ENCODE assay signal across 8 cellular contexts in genomic region chr7:72879737-72880215, GRCh38. TPM values are rescaled to one million over a fixed set of nuclear protein-coding genes. Genes with fewer than 3 reads are reported as not detected.
DNase-seq lines count a peak whose midpoint lies in the region; ATAC-seq and TF ChIP-seq lines count a peak whose summit lies in the region.
"Not testable (repeated sequence)": the region's sequence is repeated elsewhere in the genome, so short reads cannot be mapped to it uniquely, and the experiment has no call there.

No MANE protein-coding gene starts in this region.

- peak overlapping the region; percentile 69 for H3K27ac ChIP-seq in HCT116 (ENCODE audit: low read depth, low read length)

- not testable (repeated sequence) for TF ChIP-seq RAD21 in HCT116 (IDR thresholded peaks at IDR 0.05; ENCODE audit: low read depth)

- BruUV-seq in Calu3 (replicated peaks; lab: Mats Ljungman, UMichigan); HCT116 (replicated peaks; lab: Mats Ljungman, UMichigan); MCF 10A (replicated peaks; lab: Mats Ljungman, UMichigan): not testable (repeated sequence)

- POLR2A ChIA-PET in HCT116 (lab: Charles Lee) = not testable (repeated sequence)
- POLR2A ChIA-PET in MCF 10A (lab: Yijun Ruan, JAX) = interaction anchor here (0.7 to 2.4 kb wide), 3 partner anchors 9 to 51 kb away, joined by 3 to 19 read pairs (median 3); partner anchors contain the start of gene TYW1B

- TF ChIP-seq CTCF in Calu3 (IDR thresholded peaks at IDR 0.05; ENCODE audit: unreplicated experiment); HCT116 (IDR thresholded peaks at IDR 0.05 in 2 of 3, conservative IDR thresholded peaks at IDR 0.05 in 1 of 3; ENCODE audit: borderline replicate concordance in 1 of 3, insufficient read depth in 1 of 3, low read depth in 2 of 3, low read length in 2 of 3); MCF 10A (IDR thresholded peaks at IDR 0.05; ENCODE audit: unreplicated experiment): not testable (repeated sequence)

- H3K9ac ChIP-seq in HCT116 (ENCODE audit: low read length) = peak overlapping the region; percentile 74

- intact Hi-C loops in Calu3 (cut with micrococcal nuclease; ENCODE audit: unreplicated experiment); MCF 10A (cut with micrococcal nuclease); left ventricle myocardium superior (cut with micrococcal nuclease): not testable (repeated sequence)
- intact Hi-C loops in HCT116 (cut with micrococcal nuclease) = loop anchor here (2.0 kb wide), 1 partner anchor 51 kb away; the partner anchor contains the start of gene TYW1B

- H3K9me2 ChIP-seq in HCT116 (ENCODE audit: insufficient read depth) = not testable (repeated sequence)

- not testable (repeated sequence) for H3K4me1 ChIP-seq in HCT116 (ENCODE audit: control insufficient read depth in 1 of 2, insufficient read depth in 2 of 2, low read length in 2 of 2)

- peaks cover 23% of the 10 kb centered on the region for H3K79me2 ChIP-seq in HCT116 (ENCODE audit: insufficient read depth, low read length)

- H3K27ac Mint-ChIP-seq in Calu3 (ENCODE audit: unreplicated experiment) = peak overlapping the region; percentile 82
- H3K27ac Mint-ChIP-seq in MCF 10A (ENCODE audit: low read depth, unreplicated experiment) = peak overlapping the region; percentile 92

- CTCF ChIA-PET in Calu3 (lab: Charles Lee); HCT116 (lab: Charles Lee); MCF 10A (lab: Yijun Ruan, JAX): not testable (repeated sequence)

- TF ChIP-seq POLR2A in HCT116 (IDR thresholded peaks at IDR 0.05; ENCODE audit: borderline replicate concordance, extremely low read depth, insufficient read depth, insufficient read length) = not testable (repeated sequence)

- H4K20me1 ChIP-seq in HCT116 (ENCODE audit: insufficient read depth) = not testable (repeated sequence)

- not testable (repeated sequence) for H2AFZ ChIP-seq in HCT116 (ENCODE audit: low read depth, low read length, poor library complexity, severe bottlenecking)

- RAD21 ChIA-PET in HCT116 (lab: Charles Lee; ENCODE audit: low non-redundant PET in 1 of 2, low total read pairs in 2 of 2, uncharacterized antibody in 2 of 2, unreplicated experiment in 2 of 2) = not testable (repeated sequence)

- H3K36me3 ChIP-seq in HCT116 (ENCODE audit: control insufficient read depth in 1 of 2, insufficient read depth in 2 of 2, low read length in 2 of 2) = not testable (repeated sequence)

- H3K36me3 Mint-ChIP-seq in Calu3 (ENCODE audit: insufficient read depth, unreplicated experiment) = peaks cover 22% of the 10 kb centered on the region
- H3K36me3 Mint-ChIP-seq in MCF 10A (ENCODE audit: insufficient read depth, unreplicated experiment) = peaks cover 33% of the 10 kb centered on the region

- not testable (repeated sequence) for H3K27me3 ChIP-seq in HCT116 (ENCODE audit: insufficient read depth, low read length)

- H3K4me3 ChIP-seq in HCT116 (replicated peaks in 1 of 2; ENCODE audit: low read depth in 1 of 2, low read length in 2 of 2) = peak overlapping the region; percentile 73 to 76

- ATAC-seq in HCT116 (peak; percentile 8; the same call in 1 of the 2 replicates), left ventricle myocardium superior (peak; percentile 65)
- peak; percentile 11 for ATAC-seq in stimulated activated naive CD8-positive, alpha-beta T cell treated with anti-CD3 and anti-CD28 coated beads, Interleukin-15, Interleukin-2, amounts not matched to agents 100 U/mL and 50 U/mL, for 24 hours

- H3K4me2 ChIP-seq in HCT116 (ENCODE audit: low read length) = peak overlapping the region; percentile 79

- H3K4me3 Mint-ChIP-seq in Calu3 (ENCODE audit: low read depth, unreplicated experiment) (peak overlapping the region; percentile 95), MCF 10A (ENCODE audit: unreplicated experiment) (peak overlapping the region; percentile 96)

- H3K9me3 Mint-ChIP-seq in Calu3 (ENCODE audit: low read depth, unreplicated experiment); MCF 10A (ENCODE audit: unreplicated experiment): not testable (repeated sequence)

- H3K4me1 Mint-ChIP-seq in Calu3 (ENCODE audit: low read depth, unreplicated experiment); MCF 10A (ENCODE audit: insufficient read depth, unreplicated experiment): not testable (repeated sequence)

- peak; percentile 15 for DNase-seq in Calu3
- peak; percentile 1 for DNase-seq in HCT116 (ENCODE audit: low read depth, low spot score)
- DNase-seq in NCI-H526 treated with DMSO at 0.1 percent for 48 hours (lab: John Stamatoyannopoulos, UW) = peak; percentile 12
- peak; percentile 15 for DNase-seq in activated CD4-positive, alpha-beta T cell treated with anti-CD3 and anti-CD28 coated beads for 1 hour
- DNase-seq in MCF 10A (ENCODE audit: unreplicated experiment) = peak; percentile 54
- peak; percentile 61 for DNase-seq in left ventricle myocardium superior
- peak; percentile 8 for DNase-seq in non-pigmented ciliary epithelial cell (ENCODE audit: low read depth)
- DNase-seq in stimulated activated naive CD8-positive, alpha-beta T cell treated with anti-CD3 and anti-CD28 coated beads, Interleukin-15, Interleukin-2, amounts not matched to agents 100 U/mL and 50 U/mL, for 24 hours = peak; percentile 55

- not testable (repeated sequence) for H3K9me3 ChIP-seq in HCT116 (ENCODE audit: control insufficient read depth in 1 of 2, insufficient read depth in 1 of 2, low read depth in 1 of 2, low read length in 2 of 2)

- H3K27me3 Mint-ChIP-seq in Calu3 (ENCODE audit: unreplicated experiment); MCF 10A (ENCODE audit: insufficient read depth, unreplicated experiment): not testable (repeated sequence)

TF ChIP-seq in HCT116, 20 proteins besides CTCF, POLR2A, EP300 and RAD21:
- peak; percentile 37; the same call in 1 of the 2 replicates for TF ChIP-seq ZFX (IDR thresholded peaks at IDR 0.05)

RNA-seq across cellular contexts. Expression of gene POM121, which starts 45.1 kb away (rescaled TPM):
- total RNA-seq in Calu3 (2022) = 31.0 and 33.2 TPM in 2 replicates
- 53.3 TPM for total RNA-seq in HCT116 (2021; ENCODE audit: unreplicated experiment)
- polyA plus RNA-seq in HCT116 (2012) = 31.3 and 34.9 TPM in 2 replicates
- 37.7 and 42.2 TPM in 2 replicates for total RNA-seq in MCF 10A (2022)
- total RNA-seq in left ventricle myocardium superior = 16.9 TPM

RNA-seq across cellular contexts. Expression of gene TYW1B, which starts 51.8 kb away (rescaled TPM):
- total RNA-seq in Calu3 (2022) (1.7 and 2.4 TPM in 2 replicates), HCT116 (2021; ENCODE audit: unreplicated experiment) (2.4 TPM), MCF 10A (2022) (0.93 and 0.98 TPM in 2 replicates), left ventricle myocardium superior (2.8 TPM)
- 0.90 and 0.97 TPM in 2 replicates for polyA plus RNA-seq in HCT116 (2012)

Comparison
In these comparisons a context has a peak if more than half of its experiments do, and no peak if none do; other contexts are left out.
1. Peak in every context shown above with its lines: DNase-seq, ATAC-seq, H3K4me3 ChIP-seq and H3K27ac ChIP-seq.
2. DNase-seq: peak in every context shown above with its lines; median percentile 61 in left ventricle myocardium superior; 55 in stimulated activated naive CD8-positive, alpha-beta T cell treated with anti-CD3 and anti-CD28 coated beads, Interleukin-15, Interleukin-2, amounts not matched to agents 100 U/mL and 50 U/mL, for 24 hours; 54 in MCF 10A; 15 in Calu3; 15 in activated CD4-positive, alpha-beta T cell treated with anti-CD3 and anti-CD28 coated beads for 1 hour; 12 in NCI-H526 treated with DMSO at 0.1 percent for 48 hours; 8 in non-pigmented ciliary epithelial cell; 1 in HCT116.
3. ATAC-seq: peak in every context shown above with its lines; median percentile 65 in left ventricle myocardium superior; 11 in stimulated activated naive CD8-positive, alpha-beta T cell treated with anti-CD3 and anti-CD28 coated beads, Interleukin-15, Interleukin-2, amounts not matched to agents 100 U/mL and 50 U/mL, for 24 hours; 8 in HCT116.